10 cellular contexts compared by ENCODE assay signal in the genomic region with DNA sequence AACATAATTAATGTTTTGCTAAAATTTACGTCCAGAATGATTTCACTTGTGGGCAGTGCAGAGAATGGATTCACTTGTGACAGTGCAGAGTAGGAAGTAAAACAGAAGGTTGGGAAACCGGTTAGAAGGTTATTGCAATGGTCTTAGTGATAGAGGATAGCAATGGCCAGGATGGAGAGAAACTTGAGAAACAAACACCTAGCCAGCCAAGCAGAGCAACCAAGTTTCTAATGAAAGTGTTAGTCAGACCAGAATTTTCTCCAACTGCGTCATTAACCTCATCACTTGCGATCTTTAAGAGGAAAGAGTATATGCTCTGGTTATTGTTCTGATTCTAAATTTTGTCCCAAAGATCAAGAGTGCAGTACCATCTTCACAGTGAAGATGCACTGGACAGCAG.
A peak's percentile ranks its signal among the peaks of the same experiment; 100 is the strongest.
DNase-seq lines count a peak whose midpoint lies in the region; ATAC-seq lines count a peak whose summit lies in the region.
"Had no signal": no experiment of that assay in that cellular context is flagged by ENCODE, and none has a peak within 500 bp of the region (broad histone marks: within the 10 kb centered on the region; RNA-seq: fewer than 3 reads in every experiment).

No MANE protein-coding gene starts in this region.

- peak; percentile 67 for ATAC-seq in GM19023 (IDR thresholded peaks at IDR 0.05; ENCODE audit: unreplicated experiment)
- peak; percentile 69 for ATAC-seq in HG02571 (IDR thresholded peaks at IDR 0.05; ENCODE audit: unreplicated experiment)
- peak; percentile 73 for ATAC-seq in HG03354 (IDR thresholded peaks at IDR 0.05; ENCODE audit: poor library complexity, severe bottlenecking, unreplicated experiment)
- peak; percentile 77 to 81 for ATAC-seq in stimulated activated naive B cell treated with anti-CD40 and anti-IgM and Interleukin-4, amounts not matched to agents 10 μg/mL and 1 μg/mL and 100 μg/mL, for 72 hours (replicated peaks)

- peaks cover 3% of the 10 kb centered on the region in 2 donors for H3K36me3 Mint-ChIP-seq in stimulated activated naive B cell treated with anti-CD40 and anti-IgM and Interleukin-4, amounts not matched to agents 10 μg/mL and 1 μg/mL and 100 μg/mL, for 72 hours

- DNase-seq in stimulated activated naive B cell treated with anti-CD40 and anti-IgM and Interleukin-4, amounts not matched to agents 10 μg/mL and 1 μg/mL and 100 μg/mL, for 72 hours: peak; percentile 33
- no peak for DNase-seq in NCI-H345 (lab: John Stamatoyannopoulos, UW)
- no peak for DNase-seq in iPS-NIHi7 (ENCODE audit: extremely low spot score)
- DNase-seq in COR-L47 (lab: John Stamatoyannopoulos, UW): no peak
- DNase-seq: DMS53, GOT3, NCI-H510A had no signal

- peaks cover 43 to 76% of the 10 kb centered on the region in 2 donors for H3K4me1 Mint-ChIP-seq in stimulated activated naive B cell treated with anti-CD40 and anti-IgM and Interleukin-4, amounts not matched to agents 10 μg/mL and 1 μg/mL and 100 μg/mL, for 72 hours

- H3K4me3 Mint-ChIP-seq in stimulated activated naive B cell treated with anti-CD40 and anti-IgM and Interleukin-4, amounts not matched to agents 10 μg/mL and 1 μg/mL and 100 μg/mL, for 72 hours: peak overlapping the region; percentile 14 to 41

- peak overlapping the region; percentile 88 for H3K27ac Mint-ChIP-seq in stimulated activated naive B cell treated with anti-CD40 and anti-IgM and Interleukin-4, amounts not matched to agents 10 μg/mL and 1 μg/mL and 100 μg/mL, for 72 hours

- H3K9me3 Mint-ChIP-seq in stimulated activated naive B cell treated with anti-CD40 and anti-IgM and Interleukin-4, amounts not matched to agents 10 μg/mL and 1 μg/mL and 100 μg/mL, for 72 hours: peaks cover 9 to 10% of the 10 kb centered on the region in 2 donors

- H3K27me3 Mint-ChIP-seq in stimulated activated naive B cell treated with anti-CD40 and anti-IgM and Interleukin-4, amounts not matched to agents 10 μg/mL and 1 μg/mL and 100 μg/mL, for 72 hours: no peaks in the 10 kb centered on the region
